In genomic region chr6:75602164-75602896, GRCh38 we compare ENCODE assay signal across 1 cellular context.
TF ChIP-seq lines count a peak whose summit lies in the region.

No MANE protein-coding gene starts in this region.

TF ChIP-seq in GM12878, 131 proteins besides CTCF, POLR2A, EP300 and RAD21 (continued from another document and continues in another):
- TF ChIP-seq ZNF592 (IDR thresholded peaks at IDR 0.05) = no peak
- TF ChIP-seq SIN3A (IDR thresholded peaks at IDR 0.05; ENCODE audit: low read depth, low read length) = no peak
- peak; percentile 92 for TF ChIP-seq YY1 (IDR thresholded peaks at IDR 0.05; ENCODE audit: low read depth, low read length)
- peak; percentile 83 for TF ChIP-seq GATAD2B (conservative IDR thresholded peaks at IDR 0.05; ENCODE audit: low read depth)
- TF ChIP-seq TBL1XR1 (IDR thresholded peaks at IDR 0.05; ENCODE audit: low read depth, low read length) = no peak
- no peak for TF ChIP-seq STAT3 (IDR thresholded peaks at IDR 0.05; ENCODE audit: low read depth, low read length)
- no peak for TF ChIP-seq HCFC1 (IDR thresholded peaks at IDR 0.05; ENCODE audit: low read length)
- no peak for TF ChIP-seq RB1 (IDR thresholded peaks at IDR 0.05; ENCODE audit: borderline replicate concordance)
- TF ChIP-seq MEF2B (IDR thresholded peaks at IDR 0.05; ENCODE audit: partially characterized antibody, poor library complexity, severe bottlenecking) = no peak
- TF ChIP-seq ZNF622 (IDR thresholded peaks at IDR 0.05) = no peak
- TF ChIP-seq, protein P1, sequence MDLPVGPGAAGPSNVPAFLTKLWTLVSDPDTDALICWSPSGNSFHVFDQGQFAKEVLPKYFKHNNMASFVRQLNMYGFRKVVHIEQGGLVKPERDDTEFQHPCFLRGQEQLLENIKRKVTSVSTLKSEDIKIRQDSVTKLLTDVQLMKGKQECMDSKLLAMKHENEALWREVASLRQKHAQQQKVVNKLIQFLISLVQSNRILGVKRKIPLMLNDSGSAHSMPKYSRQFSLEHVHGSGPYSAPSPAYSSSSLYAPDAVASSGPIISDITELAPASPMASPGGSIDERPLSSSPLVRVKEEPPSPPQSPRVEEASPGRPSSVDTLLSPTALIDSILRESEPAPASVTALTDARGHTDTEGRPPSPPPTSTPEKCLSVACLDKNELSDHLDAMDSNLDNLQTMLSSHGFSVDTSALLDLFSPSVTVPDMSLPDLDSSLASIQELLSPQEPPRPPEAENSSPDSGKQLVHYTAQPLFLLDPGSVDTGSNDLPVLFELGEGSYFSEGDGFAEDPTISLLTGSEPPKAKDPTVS (IDR thresholded peaks at IDR 0.05; ENCODE audit: low read depth, low read length) = no peak
- TF ChIP-seq SPI1 (IDR thresholded peaks at IDR 0.05; ENCODE audit: borderline replicate concordance, insufficient read depth, low read depth, low read length) = no peak
- TF ChIP-seq SREBF2 (IDR thresholded peaks at IDR 0.05; ENCODE audit: low read length) = no peak
- TF ChIP-seq FOXM1 (IDR thresholded peaks at IDR 0.05; ENCODE audit: low read depth, low read length) = 0 out of 2 replicates have a peak, but pooled peaks have one; percentile 29
- TF ChIP-seq NRF1 (conservative IDR thresholded peaks at IDR 0.05; ENCODE audit: low read depth, low read length) = no peak
- no peak for TF ChIP-seq E4F1 (IDR thresholded peaks at IDR 0.05; ENCODE audit: borderline replicate concordance, partially characterized antibody)
- no peak for TF ChIP-seq ZNF274 (IDR thresholded peaks at IDR 0.05; ENCODE audit: insufficient read depth, insufficient read length)
- no peak for TF ChIP-seq KDM1A (IDR thresholded peaks at IDR 0.05; ENCODE audit: borderline replicate concordance)
- TF ChIP-seq, protein P2, sequence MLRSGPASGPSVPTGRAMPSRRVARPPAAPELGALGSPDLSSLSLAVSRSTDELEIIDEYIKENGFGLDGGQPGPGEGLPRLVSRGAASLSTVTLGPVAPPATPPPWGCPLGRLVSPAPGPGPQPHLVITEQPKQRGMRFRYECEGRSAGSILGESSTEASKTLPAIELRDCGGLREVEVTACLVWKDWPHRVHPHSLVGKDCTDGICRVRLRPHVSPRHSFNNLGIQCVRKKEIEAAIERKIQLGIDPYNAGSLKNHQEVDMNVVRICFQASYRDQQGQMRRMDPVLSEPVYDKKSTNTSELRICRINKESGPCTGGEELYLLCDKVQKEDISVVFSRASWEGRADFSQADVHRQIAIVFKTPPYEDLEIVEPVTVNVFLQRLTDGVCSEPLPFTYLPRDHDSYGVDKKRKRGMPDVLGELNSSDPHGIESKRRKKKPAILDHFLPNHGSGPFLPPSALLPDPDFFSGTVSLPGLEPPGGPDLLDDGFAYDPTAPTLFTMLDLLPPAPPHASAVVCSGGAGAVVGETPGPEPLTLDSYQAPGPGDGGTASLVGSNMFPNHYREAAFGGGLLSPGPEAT (IDR thresholded peaks at IDR 0.05; ENCODE audit: low read depth) = no peak
- TF ChIP-seq ZBED1 (IDR thresholded peaks at IDR 0.05; ENCODE audit: borderline replicate concordance) = no peak
- no peak for TF ChIP-seq ZNF384 (IDR thresholded peaks at IDR 0.05; ENCODE audit: borderline replicate concordance, low read depth, low read length)
- TF ChIP-seq, protein P3, sequence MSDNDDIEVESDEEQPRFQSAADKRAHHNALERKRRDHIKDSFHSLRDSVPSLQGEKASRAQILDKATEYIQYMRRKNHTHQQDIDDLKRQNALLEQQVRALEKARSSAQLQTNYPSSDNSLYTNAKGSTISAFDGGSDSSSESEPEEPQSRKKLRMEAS (IDR thresholded peaks at IDR 0.05; ENCODE audit: low read depth, low read length) = peak; percentile 46; the same call in 1 of the 2 replicates
- TF ChIP-seq EZH2 (IDR thresholded peaks at IDR 0.05; ENCODE audit: borderline replicate concordance, control insufficient read depth, low read depth, low read length) = no peak
- TF ChIP-seq IKZF1 (conservative IDR thresholded peaks at IDR 0.05) = peak; percentile 72; the same call in 1 of the 2 replicates
- TF ChIP-seq RAD51 (IDR thresholded peaks at IDR 0.05) = no peak
- no peak for TF ChIP-seq IRF3 (IDR thresholded peaks at IDR 0.05)
- no peak for TF ChIP-seq FOS (IDR thresholded peaks at IDR 0.05; ENCODE audit: borderline replicate concordance, extremely low read depth, insufficient read length)
- no peak for TF ChIP-seq POLR2AphosphoS2 (IDR thresholded peaks at IDR 0.05; ENCODE audit: low read depth, low read length)
- 0 out of 2 replicates have a peak, but pooled peaks have one; percentile 23 for TF ChIP-seq TAF1 (IDR thresholded peaks at IDR 0.05; ENCODE audit: borderline replicate concordance, low read depth, low read length)
- no peak for TF ChIP-seq BCL11A (IDR thresholded peaks at IDR 0.05; ENCODE audit: low read depth, low read length)
- peak; percentile 64; the same call in 1 of the 2 replicates for TF ChIP-seq HDGF (IDR thresholded peaks at IDR 0.05)
- TF ChIP-seq, protein P4, sequence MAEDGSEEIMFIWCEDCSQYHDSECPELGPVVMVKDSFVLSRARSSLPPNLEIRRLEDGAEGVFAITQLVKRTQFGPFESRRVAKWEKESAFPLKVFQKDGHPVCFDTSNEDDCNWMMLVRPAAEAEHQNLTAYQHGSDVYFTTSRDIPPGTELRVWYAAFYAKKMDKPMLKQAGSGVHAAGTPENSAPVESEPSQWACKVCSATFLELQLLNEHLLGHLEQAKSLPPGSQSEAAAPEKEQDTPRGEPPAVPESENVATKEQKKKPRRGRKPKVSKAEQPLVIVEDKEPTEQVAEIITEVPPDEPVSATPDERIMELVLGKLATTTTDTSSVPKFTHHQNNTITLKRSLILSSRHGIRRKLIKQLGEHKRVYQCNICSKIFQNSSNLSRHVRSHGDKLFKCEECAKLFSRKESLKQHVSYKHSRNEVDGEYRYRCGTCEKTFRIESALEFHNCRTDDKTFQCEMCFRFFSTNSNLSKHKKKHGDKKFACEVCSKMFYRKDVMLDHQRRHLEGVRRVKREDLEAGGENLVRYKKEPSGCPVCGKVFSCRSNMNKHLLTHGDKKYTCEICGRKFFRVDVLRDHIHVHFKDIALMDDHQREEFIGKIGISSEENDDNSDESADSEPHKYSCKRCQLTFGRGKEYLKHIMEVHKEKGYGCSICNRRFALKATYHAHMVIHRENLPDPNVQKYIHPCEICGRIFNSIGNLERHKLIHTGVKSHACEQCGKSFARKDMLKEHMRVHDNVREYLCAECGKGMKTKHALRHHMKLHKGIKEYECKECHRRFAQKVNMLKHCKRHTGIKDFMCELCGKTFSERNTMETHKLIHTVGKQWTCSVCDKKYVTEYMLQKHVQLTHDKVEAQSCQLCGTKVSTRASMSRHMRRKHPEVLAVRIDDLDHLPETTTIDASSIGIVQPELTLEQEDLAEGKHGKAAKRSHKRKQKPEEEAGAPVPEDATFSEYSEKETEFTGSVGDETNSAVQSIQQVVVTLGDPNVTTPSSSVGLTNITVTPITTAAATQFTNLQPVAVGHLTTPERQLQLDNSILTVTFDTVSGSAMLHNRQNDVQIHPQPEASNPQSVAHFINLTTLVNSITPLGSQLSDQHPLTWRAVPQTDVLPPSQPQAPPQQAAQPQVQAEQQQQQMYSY (CRISPR knock-in tag; IDR thresholded peaks at IDR 0.05) = no peak
- no peak for TF ChIP-seq E2F8 (IDR thresholded peaks at IDR 0.05; ENCODE audit: low read depth, partially characterized antibody)
- no peak for TF ChIP-seq IRF4 (IDR thresholded peaks at IDR 0.05; ENCODE audit: low read depth, low read length)
- TF ChIP-seq HDAC6 (IDR thresholded peaks at IDR 0.05; ENCODE audit: unreplicated experiment) = peak; percentile 28
- no peak for TF ChIP-seq SMAD1 (IDR thresholded peaks at IDR 0.05; ENCODE audit: low read depth, partially characterized antibody)
- TF ChIP-seq CBFB (IDR thresholded peaks at IDR 0.05; ENCODE audit: low read depth) = no peak
- no peak for TF ChIP-seq NR2C1 (IDR thresholded peaks at IDR 0.05)
- TF ChIP-seq CHD1 (IDR thresholded peaks at IDR 0.05; ENCODE audit: low read depth, low read length) = no peak
- no peak for TF ChIP-seq ZNF24 (IDR thresholded peaks at IDR 0.05)
- no peak for TF ChIP-seq GABPA (IDR thresholded peaks at IDR 0.05; ENCODE audit: low read depth)
- no peak; the same call in 1 of the 2 replicates for TF ChIP-seq NR2F1 (conservative IDR thresholded peaks at IDR 0.05)
- no peak for TF ChIP-seq RELA (IDR thresholded peaks at IDR 0.05; ENCODE audit: borderline replicate concordance, partially characterized antibody)
- TF ChIP-seq JUND (IDR thresholded peaks at IDR 0.05; ENCODE audit: low read depth, low read length) = no peak
- TF ChIP-seq, protein P5, sequence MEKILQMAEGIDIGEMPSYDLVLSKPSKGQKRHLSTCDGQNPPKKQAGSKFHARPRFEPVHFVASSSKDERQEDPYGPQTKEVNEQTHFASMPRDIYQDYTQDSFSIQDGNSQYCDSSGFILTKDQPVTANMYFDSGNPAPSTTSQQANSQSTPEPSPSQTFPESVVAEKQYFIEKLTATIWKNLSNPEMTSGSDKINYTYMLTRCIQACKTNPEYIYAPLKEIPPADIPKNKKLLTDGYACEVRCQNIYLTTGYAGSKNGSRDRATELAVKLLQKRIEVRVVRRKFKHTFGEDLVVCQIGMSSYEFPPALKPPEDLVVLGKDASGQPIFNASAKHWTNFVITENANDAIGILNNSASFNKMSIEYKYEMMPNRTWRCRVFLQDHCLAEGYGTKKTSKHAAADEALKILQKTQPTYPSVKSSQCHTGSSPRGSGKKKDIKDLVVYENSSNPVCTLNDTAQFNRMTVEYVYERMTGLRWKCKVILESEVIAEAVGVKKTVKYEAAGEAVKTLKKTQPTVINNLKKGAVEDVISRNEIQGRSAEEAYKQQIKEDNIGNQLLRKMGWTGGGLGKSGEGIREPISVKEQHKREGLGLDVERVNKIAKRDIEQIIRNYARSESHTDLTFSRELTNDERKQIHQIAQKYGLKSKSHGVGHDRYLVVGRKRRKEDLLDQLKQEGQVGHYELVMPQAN (conservative IDR thresholded peaks at IDR 0.05) = peak; percentile 63
- no peak for TF ChIP-seq ZZZ3 (IDR thresholded peaks at IDR 0.05; ENCODE audit: control insufficient read depth, insufficient read length, low read depth)
